ENCODE assay signal across 12 cellular contexts in genomic region chr1:54571803-54572202, GRCh38. TPM values are rescaled to one million over a fixed set of nuclear protein-coding genes. Genes with fewer than 3 reads are reported as not detected.
DNase-seq lines count a peak whose midpoint lies in the region; ATAC-seq and TF ChIP-seq lines count a peak whose summit lies in the region.
"Had no signal": no experiment of that assay in that cellular context is flagged by ENCODE, and none has a peak within 500 bp of the region (broad histone marks: within the 10 kb centered on the region; RNA-seq: fewer than 3 reads in every experiment).

No MANE protein-coding gene starts in this region.

- TF ChIP-seq RAD21 in SK-N-SH (IDR thresholded peaks at IDR 0.05; ENCODE audit: low read length), result no peak

- no peak for TF ChIP-seq EP300 in SK-N-SH (IDR thresholded peaks at IDR 0.05; ENCODE audit: borderline replicate concordance in 1 of 2, low read depth in 1 of 2, low read length in 1 of 2)

- H3K27ac ChIP-seq in SK-N-SH (ENCODE audit: low read depth in 2 of 2, low read length in 1 of 2) (peak overlapping the region in 1 of 2 experiments; percentile 67; a peak in 2 of 4 replicates), trophoblast cell (ENCODE audit: low read depth, low read length) (peak overlapping the region; percentile 3)
- H3K27ac ChIP-seq: ovary had no signal

- H3K4me1 ChIP-seq in SK-N-SH (ENCODE audit: control insufficient read depth in 1 of 2, insufficient read depth in 2 of 2, low read depth in 1 of 2, low read length in 1 of 2), result peaks cover 14 to 27% of the 10 kb centered on the region in 2 experiments; a peak in 2 of 4 replicates
- H3K4me1 ChIP-seq in trophoblast cell (ENCODE audit: control insufficient read depth in 1 of 2, insufficient read depth in 2 of 2, low read length in 2 of 2), result peaks cover 24 to 25% of the 10 kb centered on the region in 2 experiments

- H3K4me1 Mint-ChIP-seq in HFFc6 (ENCODE audit: low read depth), result peaks cover 39% of the 10 kb centered on the region

- H3K36me3 ChIP-seq in SK-N-SH (replicated peaks in 1 of 2; ENCODE audit: control insufficient read depth in 1 of 2, insufficient read depth in 2 of 2, low read length in 1 of 2), result no peaks in the 10 kb centered on the region
- no peaks in the 10 kb centered on the region for H3K36me3 ChIP-seq in trophoblast cell (ENCODE audit: control insufficient read depth in 1 of 2, insufficient read depth in 2 of 2, low read length in 2 of 2)
- H3K36me3 ChIP-seq: ovary had no signal

- no peak overlapping the region for H3K4me3 Mint-ChIP-seq in HFFc6
- H3K4me3 Mint-ChIP-seq: IgD-negative memory B cell had no signal

- H3K27me3 Mint-ChIP-seq in HFFc6 (ENCODE audit: insufficient read depth), result peaks cover 4% of the 10 kb centered on the region

- H3K27me3 ChIP-seq in SK-N-SH (ENCODE audit: insufficient read depth), result no peaks in the 10 kb centered on the region
- no peaks in the 10 kb centered on the region for H3K27me3 ChIP-seq in trophoblast cell (ENCODE audit: insufficient read depth, low read length)
- H3K27me3 ChIP-seq: ovary had no signal

- no peak overlapping the region for H4K8ac ChIP-seq in trophoblast cell (ENCODE audit: low read depth, low read length)

- ATAC-seq in HG03460 (IDR thresholded peaks at IDR 0.05; ENCODE audit: unreplicated experiment), result no peak

- H2AK5ac ChIP-seq in trophoblast cell (ENCODE audit: low read length), result no peak overlapping the region

- no peaks in the 10 kb centered on the region for H3K9me3 Mint-ChIP-seq in HFFc6
- H3K9me3 Mint-ChIP-seq: IgD-negative memory B cell had no signal

- POLR2A ChIA-PET in SK-N-SH (lab: Yijun Ruan, JAX), result interaction anchor here (1.3 kb wide), 1 partner anchor 10 kb away, joined by 6 read pairs; no protein-coding TSS in a partner anchor

- no peak overlapping the region for H4K12ac ChIP-seq in trophoblast cell (ENCODE audit: low read depth, low read length)

- no peak overlapping the region for H3K23ac ChIP-seq in trophoblast cell (ENCODE audit: low read length)

- H4K91ac ChIP-seq in trophoblast cell (ENCODE audit: low read depth, low read length), result no peak overlapping the region

- H2BK5ac ChIP-seq in trophoblast cell (ENCODE audit: low read depth, low read length, poor library complexity), result no peak overlapping the region

- H3K36me3 Mint-ChIP-seq in HFFc6 (ENCODE audit: low read depth), result no peaks in the 10 kb centered on the region

- CTCF ChIA-PET in SK-N-SH (lab: Yijun Ruan, JAX), result interaction anchor here (1.0 to 4.8 kb wide), 7 partner anchors 9 to 297 kb away, joined by 3 to 40 read pairs (median 4); partner anchors contain the start of gene ACOT11

- TF ChIP-seq CTCF in HFFc6 (IDR thresholded peaks at IDR 0.05), result no peak
- no peak for TF ChIP-seq CTCF in SK-N-SH (IDR thresholded peaks at IDR 0.05)
- no peak for TF ChIP-seq CTCF in fibroblast of pulmonary artery (IDR thresholded peaks at IDR 0.05; ENCODE audit: low read length, missing control alignments)

- no peak overlapping the region for H3K4ac ChIP-seq in trophoblast cell (ENCODE audit: low read depth, low read length)

- DNase-seq in HFFc6 (no peak), SK-N-SH (peak; percentile 48), fibroblast of pulmonary artery (ENCODE audit: low read depth) (peak; percentile 57), trophoblast cell (no peak), NCI-H2081 treated with DMSO at 0.1 percent for 48 hours (lab: John Stamatoyannopoulos, UW) (no peak), T-helper 1 cell (no peak), NCI-H2196 (lab: John Stamatoyannopoulos, UW; ENCODE audit: unreplicated experiment) (no peak)
- DNase-seq: stimulated activated CD4-positive, alpha-beta T cell treated with anti-CD3 and anti-CD28 coated beads, Interleukin-4, amount 100 ng/mL, for 24 hours; SW 1271 had no signal

- no peaks in the 10 kb centered on the region for H3F3A ChIP-seq in SK-N-SH (replicated peaks; ENCODE audit: insufficient read depth)

- 67% methylated on average over 4 of the region's 5 CpGs for WGBS in SK-N-SH (ENCODE audit: low lambda C conversion rate)
- WGBS in trophoblast cell (ENCODE audit: extremely low coverage, insufficient coverage, insufficient read length), result no CpG with 5 or more reads among the region's 5 CpGs

- no peaks in the 10 kb centered on the region for H3K9me2 ChIP-seq in SK-N-SH

- peak overlapping the region; percentile 31; the same call in 1 of the 2 replicates for H3K27ac Mint-ChIP-seq in HFFc6
- H3K27ac Mint-ChIP-seq: IgD-negative memory B cell had no signal

- H3K4me2 ChIP-seq in SK-N-SH, result no peak overlapping the region
- no peak overlapping the region for H3K4me2 ChIP-seq in trophoblast cell (ENCODE audit: low read length)

- H3K79me1 ChIP-seq in trophoblast cell (ENCODE audit: low read length), result peaks cover 4% of the 10 kb centered on the region

- no peak overlapping the region for H2BK120ac ChIP-seq in trophoblast cell (ENCODE audit: insufficient read depth, low read length, poor library complexity)

- no peaks in the 10 kb centered on the region for H4K20me1 ChIP-seq in SK-N-SH (ENCODE audit: insufficient read depth)

- no peak overlapping the region for H2AFZ ChIP-seq in SK-N-SH (ENCODE audit: low read depth)
- H2AFZ ChIP-seq in trophoblast cell (ENCODE audit: insufficient read depth, low read length, poor library complexity), result no peak overlapping the region

- H3K79me2 ChIP-seq in SK-N-SH (ENCODE audit: insufficient read depth), result no peaks in the 10 kb centered on the region
- H3K79me2 ChIP-seq in trophoblast cell (ENCODE audit: control insufficient read depth, insufficient read depth, low read length, poor library complexity), result no peaks in the 10 kb centered on the region

- H3K9ac ChIP-seq in SK-N-SH, result no peak overlapping the region
- H3K9ac ChIP-seq in trophoblast cell (ENCODE audit: low read length), result no peak overlapping the region

- H3K4me3 ChIP-seq in SK-N-SH (ENCODE audit: low read depth in 2 of 2, low read length in 1 of 2) (no peak overlapping the region), fibroblast of pulmonary artery (replicated peaks; ENCODE audit: low read depth, low read length) (no peak overlapping the region), trophoblast cell (ENCODE audit: low read depth, low read length) (no peak overlapping the region)
- H3K4me3 ChIP-seq: ovary had no signal

- H3K14ac ChIP-seq in trophoblast cell (ENCODE audit: low read length), result no peak overlapping the region

- no peak overlapping the region for H2BK12ac ChIP-seq in trophoblast cell (ENCODE audit: low read length)

- H3K9me3 ChIP-seq in SK-N-SH (no peaks in the 10 kb centered on the region), trophoblast cell (ENCODE audit: insufficient read depth, low read depth, low read length) (no peaks in the 10 kb centered on the region)
- H3K9me3 ChIP-seq: ovary had no signal

- no peak overlapping the region for H3K18ac ChIP-seq in trophoblast cell (ENCODE audit: low read length)

TF ChIP-seq in SK-N-SH, 30 proteins besides CTCF, POLR2A, EP300 and RAD21:
- TF ChIP-seq JUND (IDR thresholded peaks at IDR 0.05) (no peak), REST (IDR thresholded peaks at IDR 0.05; ENCODE audit: low read depth, low read length) (no peak), TCF12 (IDR thresholded peaks at IDR 0.05) (no peak)

RNA-seq across cellular contexts. Expression of gene ACOT11, which starts 23.8 kb away (rescaled TPM):
- total RNA-seq in HFFc6 (2021; fragmentation: NEBNext Ultra II Directional; extraction: Animal tissue kit (Norgen Biotek cat#: 25700)), result 1 to 10 TPM; 2.9 to 4.8 (median 3.8) TPM
- polyA plus RNA-seq in SK-N-SH (2012; rRNA removed), result 6.9 and 7.2 TPM in 2 replicates
- polyA plus RNA-seq in SK-N-SH (2012; cell fraction: cytosol; rRNA removed), result 2.2 and 3.3 TPM in 2 replicates
- 18.0 and 20.4 TPM in 2 replicates for polyA plus RNA-seq in SK-N-SH (2012; cell fraction: nucleus; rRNA removed)
- 4.2 and 5.0 TPM in 2 replicates for polyA plus RNA-seq in trophoblast cell (2013)

RNA-seq across cellular contexts. Expression of gene FAM151A, which starts 51.5 kb away (rescaled TPM):
- not detected for total RNA-seq in HFFc6 (2021; fragmentation: NEBNext Ultra II Directional; extraction: Animal tissue kit (Norgen Biotek cat#: 25700))
- polyA plus RNA-seq in SK-N-SH (2012; rRNA removed), result not detected in 2 replicates
- polyA plus RNA-seq in SK-N-SH (2012; cell fraction: cytosol; rRNA removed), result not detected in 2 replicates
- polyA plus RNA-seq in SK-N-SH (2012; cell fraction: nucleus; rRNA removed), result not detected in 2 replicates
- polyA plus RNA-seq in trophoblast cell (2013), result 0.18 and 0.21 TPM in 2 replicates
- total RNA-seq: ovary had no signal
- polyA plus RNA-seq: IgD-negative memory B cell had no signal

Comparison
In these comparisons a context has a peak if more than half of its experiments do, and no peak if none do; other contexts are left out.
1. DNase-seq: peak in SK-N-SH (single experiment) and fibroblast of pulmonary artery (single experiment); none in HFFc6 (single experiment), trophoblast cell (0 of 2), NCI-H2081 treated with DMSO at 0.1 percent for 48 hours (single experiment), T-helper 1 cell (0 of 5) and NCI-H2196 (single experiment).